17 cellular contexts compared by ENCODE assay signal in the genomic region with DNA sequence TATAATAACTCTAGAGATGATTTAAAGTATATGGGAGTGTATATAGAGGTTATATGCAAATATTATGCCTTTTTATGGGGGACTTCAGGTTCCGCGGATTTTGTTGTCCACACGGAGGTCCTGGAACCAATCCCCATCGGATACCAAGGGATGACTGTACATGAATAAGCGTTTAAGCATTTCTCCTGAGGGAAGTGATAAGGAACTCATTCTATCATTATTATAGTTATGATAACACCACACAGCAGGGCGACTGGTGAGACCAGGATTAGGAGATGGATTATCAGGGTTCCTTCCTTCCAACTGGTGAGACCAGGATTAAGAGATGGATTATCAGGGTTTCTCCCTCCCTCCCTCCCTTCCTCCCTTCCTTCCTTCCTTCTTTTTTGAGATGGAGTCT. TPM values are rescaled to one million over a fixed set of nuclear protein-coding genes. Genes with fewer than 3 reads are reported as not detected.
"Had no signal": no experiment of that assay in that cellular context is flagged by ENCODE, and none has a peak within 500 bp of the region (broad histone marks: within the 10 kb centered on the region; RNA-seq: fewer than 3 reads in every experiment).

No MANE protein-coding gene starts in this region.

- H3K4me3 ChIP-seq: dorsolateral prefrontal cortex, lower lobe of right lung, transverse colon had no signal

- DNase-seq: activated CD4-positive, alpha-beta memory T cell treated with anti-CD3 and anti-CD28 coated beads, Interleukin-2, amount 10 ng/mL, durations not matched to agents 7 days and 5 days; activated gamma-delta T cell treated with Interleukin-2 at 50 U/mL for 16 hours; activated T-cell treated with anti-CD3 and anti-CD28 coated beads, Interleukin-2, amount 50 U/mL, for 72 hours; central memory CD4-positive, alpha-beta T cell; dorsolateral prefrontal cortex; foreskin keratinocyte; immature natural killer cell; left cardiac atrium; lower lobe of right lung; midbrain; naive B cell; posterior cingulate gyrus; right cardiac atrium; stimulated activated naive B cell treated with anti-CD40 and anti-IgM and Interleukin-4, amounts not matched to agents 10 μg/mL and 1 μg/mL and 100 μg/mL, for 72 hours; substantia nigra; transverse colon had no signal

- H3K27ac ChIP-seq: dorsolateral prefrontal cortex, foreskin keratinocyte, lower lobe of right lung, transverse colon had no signal

- H3K9me3 ChIP-seq: lower lobe of right lung, transverse colon had no signal

- H3K27me3 ChIP-seq: dorsolateral prefrontal cortex, foreskin keratinocyte, transverse colon had no signal

- ATAC-seq: activated T-cell treated with anti-CD3 and anti-CD28 coated beads, Interleukin-2, amount 50 U/mL, for 72 hours; esophagus mucosa; foreskin keratinocyte; left cardiac atrium; lower lobe of right lung; right cardiac atrium; stimulated activated naive B cell treated with anti-CD40 and anti-IgM and Interleukin-4, amounts not matched to agents 10 μg/mL and 1 μg/mL and 100 μg/mL, for 72 hours had no signal

RNA-seq across cellular contexts. Expression of a gene that starts 49.8 kb away (rescaled TPM):
- total RNA-seq: activated CD4-positive, alpha-beta memory T cell treated with anti-CD3 and anti-CD28 coated beads, Interleukin-2, amount 10 ng/mL, durations not matched to agents 7 days and 5 days; activated T-cell treated with anti-CD3 and anti-CD28 coated beads, Interleukin-2, amount 50 U/mL, for 72 hours; esophagus mucosa; foreskin keratinocyte; left cardiac atrium; lower lobe of right lung; right cardiac atrium; transverse colon had no signal
- polyA plus RNA-seq: foreskin keratinocyte, right cardiac atrium had no signal
